30 cellular contexts compared by ENCODE assay signal in the genomic region with DNA sequence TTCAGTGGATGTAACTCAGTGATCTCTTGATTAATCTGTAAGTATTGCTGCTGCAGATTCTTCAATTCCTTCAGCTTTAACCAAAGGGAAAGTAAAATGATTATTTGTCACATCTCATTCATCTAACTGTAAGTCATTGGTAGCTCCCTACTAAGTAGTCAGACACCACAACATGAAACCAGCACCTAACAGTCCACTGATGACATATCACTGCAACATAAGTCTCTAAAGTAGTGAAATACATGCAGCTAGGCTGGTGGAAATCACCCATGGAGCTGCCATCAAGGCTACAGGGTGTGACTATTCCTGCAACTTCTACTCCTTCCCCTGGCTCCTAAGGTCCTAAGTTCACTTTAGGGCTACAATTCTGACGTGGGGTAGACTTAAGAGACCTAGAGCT.
"Had no signal": no experiment of that assay in that cellular context is flagged by ENCODE, and none has a peak within 500 bp of the region (broad histone marks: within the 10 kb centered on the region; RNA-seq: fewer than 3 reads in every experiment).

No MANE protein-coding gene starts in this region.

- ATAC-seq: left colon; left lung; lower lobe of right lung; naive thymus-derived CD8-positive, alpha-beta T cell; pancreas; right cardiac atrium; sciatic nerve had no signal

- DNase-seq: immature natural killer cell; kidney; left colon; left lung; lower lobe of right lung; mammary epithelial cell; mesenchymal stem cell; naive thymus-derived CD8-positive, alpha-beta T cell; nucleus accumbens; pancreas; posterior cingulate gyrus; retina; right cardiac atrium; stimulated activated CD4-positive, alpha-beta T cell treated with anti-CD3 and anti-CD28 coated beads, Interleukin-12 subunit alpha, Interleukin-12 subunit beta, amount 100 ng/mL, for 4 hours; stimulated activated CD4-positive, alpha-beta T cell treated with anti-CD3 and anti-CD28 coated beads, Interleukin-15, amount 100 ng/mL, for 24 hours; stimulated activated CD4-positive, alpha-beta T cell treated with anti-CD3 and anti-CD28 coated beads, Interleukin-2, amount 100 ng/mL, for 24 hours; stimulated activated CD4-positive, alpha-beta T cell treated with anti-CD3 and anti-CD28 coated beads, Interleukin-4, amount 100 ng/mL, for 1 hour; stimulated activated naive CD4-positive, alpha-beta T cell; stomach; testis; thyroid gland; transverse colon; upper lobe of left lung had no signal

- H3K4me1 Mint-ChIP-seq: immature natural killer cell, nephron, neural crest cell had no signal

- FAIRE-seq: islet of Langerhans, kidney, pancreas had no signal

- H3K27me3 Mint-ChIP-seq: naive thymus-derived CD8-positive, alpha-beta T cell had no signal

- H3K27me3 ChIP-seq: left lung, pancreas, stomach, testis, thyroid gland, transverse colon, upper lobe of left lung, vagina had no signal

- H3K27ac Mint-ChIP-seq: immature natural killer cell; naive thymus-derived CD8-positive, alpha-beta T cell; nephron had no signal

- H3K4me3 ChIP-seq: left lung, lower lobe of right lung, pancreas, prostate gland, skin epidermis, stomach, testis, thyroid gland, transverse colon, upper lobe of left lung, vagina had no signal

- H3K4me3 Mint-ChIP-seq: immature natural killer cell; naive thymus-derived CD8-positive, alpha-beta T cell; nephron; neural crest cell had no signal
